21 cellular contexts compared by ENCODE assay signal in the genomic region with DNA sequence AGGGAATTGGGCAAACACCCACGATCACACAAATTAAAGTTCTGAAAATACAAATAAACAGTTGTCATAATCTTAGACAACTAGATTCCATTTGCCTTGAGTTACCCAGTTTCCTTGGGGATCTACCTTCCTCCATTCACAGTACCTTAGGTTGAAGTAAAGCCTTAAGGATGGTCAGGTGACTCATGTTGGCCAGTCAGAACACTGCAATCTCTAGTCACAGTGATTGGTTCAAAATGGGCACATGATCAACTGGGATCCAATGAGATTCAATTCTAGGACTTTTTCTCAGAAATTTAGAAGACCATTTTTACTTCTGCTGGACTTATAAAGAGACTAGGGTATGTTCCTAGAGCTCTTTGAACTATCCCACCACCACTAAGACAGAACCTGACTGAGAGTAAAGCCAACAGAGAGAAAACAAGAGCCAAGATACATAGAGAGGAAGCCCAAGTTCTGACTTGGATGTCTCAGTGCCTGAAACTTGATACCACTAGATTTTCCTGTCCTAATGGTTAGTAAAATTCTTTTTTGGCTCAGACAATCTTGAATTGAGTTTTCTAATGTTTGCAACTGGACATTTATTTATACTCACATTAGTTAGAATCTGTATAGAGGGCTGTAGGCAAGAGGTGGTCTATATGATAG. TPM values are rescaled to one million over a fixed set of nuclear protein-coding genes. Genes with fewer than 3 reads are reported as not detected.
"Had no signal": no experiment of that assay in that cellular context is flagged by ENCODE, and none has a peak within 500 bp of the region (broad histone marks: within the 10 kb centered on the region; RNA-seq: fewer than 3 reads in every experiment).

No MANE protein-coding gene starts in this region.

- H3K27me3 ChIP-seq: dorsolateral prefrontal cortex, gastroesophageal sphincter, heart right ventricle, right atrium auricular region had no signal

- H3K36me3 Mint-ChIP-seq: activated naive CD8-positive, alpha-beta T cell treated with anti-CD3 and anti-CD28 coated beads for 36 hours; type B pancreatic cell had no signal

- H3K27ac Mint-ChIP-seq: activated naive CD8-positive, alpha-beta T cell treated with anti-CD3 and anti-CD28 coated beads for 36 hours; naive B cell; stimulated activated naive CD8-positive, alpha-beta T cell treated with anti-CD3 and anti-CD28 coated beads, Interleukin-15, Interleukin-2, amounts not matched to agents 100 ng/mL and 50 ng/mL, for 24 hours; T-helper 1 cell treated with Interleukin-12 subunit alpha and Interleukin-12 subunit beta and Interleukin-4 antibody, amounts not matched to agents 30 μg/mL and 1 μg/mL, for 36 hours; type B pancreatic cell had no signal

- DNase-seq: activated CD4-positive, alpha-beta T cell treated with anti-CD3 and anti-CD28 coated beads, Interleukin-2, amount 50 U/mL, for 4 hours; activated CD4-positive, CD25-positive, alpha-beta regulatory T cell treated with anti-CD3 and anti-CD28 coated beads, Interleukin-2, amount 50 U/mL, for 72 hours; activated gamma-delta T cell; activated naive CD8-positive, alpha-beta T cell treated with anti-CD3 and anti-CD28 coated beads for 36 hours; amniotic stem cell; dorsolateral prefrontal cortex; heart right ventricle; kidney glomerular epithelial cell; mesenchymal stem cell; mucosa of descending colon; naive B cell; small intestine; stimulated activated CD4-positive, alpha-beta T cell treated with anti-CD3 and anti-CD28 coated beads, Interleukin-15, amount 100 ng/mL, for 24 hours; stimulated activated CD4-positive, alpha-beta T cell treated with anti-CD3 and anti-CD28 coated beads, Interleukin-2, amount 100 ng/mL, for 48 hours had no signal

- H3K4me1 Mint-ChIP-seq: activated naive CD8-positive, alpha-beta T cell treated with anti-CD3 and anti-CD28 coated beads for 36 hours; naive B cell; neural crest cell had no signal

- H3K27me3 Mint-ChIP-seq: activated naive CD8-positive, alpha-beta T cell treated with anti-CD3 and anti-CD28 coated beads for 36 hours had no signal

- ATAC-seq: mucosa of descending colon had no signal

- H3K9me3 ChIP-seq: gastroesophageal sphincter, mucosa of descending colon, right atrium auricular region had no signal

- H3K4me3 Mint-ChIP-seq: activated naive CD8-positive, alpha-beta T cell treated with anti-CD3 and anti-CD28 coated beads for 36 hours; naive B cell; neural crest cell; stimulated activated naive CD8-positive, alpha-beta T cell treated with anti-CD3 and anti-CD28 coated beads, Interleukin-15, Interleukin-2, amounts not matched to agents 100 ng/mL and 50 ng/mL, for 24 hours; T-helper 1 cell treated with Interleukin-12 subunit alpha and Interleukin-12 subunit beta and Interleukin-4 antibody, amounts not matched to agents 30 μg/mL and 1 μg/mL, for 36 hours; type B pancreatic cell had no signal

- H3K4me1 ChIP-seq: gastroesophageal sphincter, right atrium auricular region had no signal

- H3K36me3 ChIP-seq: gastroesophageal sphincter, heart right ventricle, right atrium auricular region had no signal

- H3K4me3 ChIP-seq: dorsolateral prefrontal cortex, gastroesophageal sphincter, heart right ventricle, mucosa of descending colon, right atrium auricular region had no signal

- H3K27ac ChIP-seq: dorsolateral prefrontal cortex, gastroesophageal sphincter, right atrium auricular region had no signal

- H3K9me3 Mint-ChIP-seq: activated naive CD8-positive, alpha-beta T cell treated with anti-CD3 and anti-CD28 coated beads for 36 hours; neural crest cell; T-helper 1 cell treated with Interleukin-12 subunit alpha and Interleukin-12 subunit beta and Interleukin-4 antibody, amounts not matched to agents 30 μg/mL and 1 μg/mL, for 36 hours; type B pancreatic cell had no signal

RNA-seq across cellular contexts. Expression of a gene that starts 8.6 kb away (rescaled TPM):
- total RNA-seq: fibroblast of lung, neural crest cell had no signal
